In the genomic region with DNA sequence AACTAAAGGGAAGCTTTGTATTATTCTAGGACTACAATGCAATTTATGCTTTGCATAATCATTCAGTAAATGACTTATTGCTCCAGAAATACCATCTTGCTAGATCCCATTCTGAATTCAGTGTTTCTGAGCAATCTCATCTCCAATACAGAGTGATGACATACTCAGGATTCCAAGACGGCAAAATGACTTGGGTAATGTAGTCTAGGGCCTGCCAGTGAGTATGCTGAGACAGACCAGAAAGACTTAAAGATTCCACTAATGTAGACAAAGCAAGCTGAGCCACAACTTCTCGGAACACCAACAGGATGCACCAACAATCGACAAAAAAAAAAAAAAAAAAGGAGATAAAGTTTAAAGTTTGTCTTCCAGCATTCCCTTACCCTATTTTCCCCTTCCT, we compare ENCODE assay signal across 7 cellular contexts. TPM values are rescaled to one million over a fixed set of nuclear protein-coding genes. Genes with fewer than 3 reads are reported as not detected.
A peak's percentile ranks its signal among the peaks of the same experiment; 100 is the strongest.
DNase-seq lines count a peak whose midpoint lies in the region; ATAC-seq and TF ChIP-seq lines count a peak whose summit lies in the region.

No MANE protein-coding gene starts in this region.

- H3K4me1 ChIP-seq in psoas muscle: peaks cover 39% of the 10 kb centered on the region

- peak overlapping the region; percentile 87 for H3K27ac ChIP-seq in psoas muscle

- no peaks in the 10 kb centered on the region for H3K36me3 ChIP-seq in psoas muscle (ENCODE audit: insufficient read depth in 1 of 2, low read depth in 1 of 2)

- H3K27me3 ChIP-seq in psoas muscle (ENCODE audit: insufficient read depth in 3 of 3, low read length in 2 of 3): no peaks in the 10 kb centered on the region

- H3K27me3 Mint-ChIP-seq in T-helper 2 cell treated with Interferon-gamma antibody and Interleukin-4, amounts not matched to agents 5 μg/mL and 100 μg/mL, for 36 hours (ENCODE audit: low read depth): no peaks in the 10 kb centered on the region

- no peaks in the 10 kb centered on the region for H3K9me3 ChIP-seq in psoas muscle

- peaks cover 45% of the 10 kb centered on the region for H3K4me1 Mint-ChIP-seq in T-helper 2 cell treated with Interferon-gamma antibody and Interleukin-4, amounts not matched to agents 5 μg/mL and 100 μg/mL, for 36 hours (ENCODE audit: low read depth)

- H3K27ac Mint-ChIP-seq in T-helper 2 cell treated with Interferon-gamma antibody and Interleukin-4, amounts not matched to agents 5 μg/mL and 100 μg/mL, for 36 hours: peak overlapping the region; percentile 84

- no peaks in the 10 kb centered on the region for H3K9me3 Mint-ChIP-seq in T-helper 2 cell treated with Interferon-gamma antibody and Interleukin-4, amounts not matched to agents 5 μg/mL and 100 μg/mL, for 36 hours

- 33 to 41% (median 39%) methylated on average over 3 of the region's 3 CpGs for WGBS in psoas muscle, 3 donors

- DNase-seq in HCEC 1CT: peak; percentile 40
- DNase-seq in T-helper 2 cell treated with Interferon-gamma antibody and Interleukin-4, amounts not matched to agents 5 μg/mL and 100 μg/mL, for 36 hours (ENCODE audit: low spot score): no peak
- DNase-seq in fibroblast of pulmonary artery (ENCODE audit: low read depth): peak; percentile 83
- no peak for DNase-seq in psoas muscle
- no peak for DNase-seq in occipital lobe (lab: John Stamatoyannopoulos, UW)

- H3K4me3 Mint-ChIP-seq in T-helper 2 cell treated with Interferon-gamma antibody and Interleukin-4, amounts not matched to agents 5 μg/mL and 100 μg/mL, for 36 hours: peak overlapping the region; percentile 83

- H3K36me3 Mint-ChIP-seq in T-helper 2 cell treated with Interferon-gamma antibody and Interleukin-4, amounts not matched to agents 5 μg/mL and 100 μg/mL, for 36 hours (ENCODE audit: low read depth): peaks cover 18% of the 10 kb centered on the region

- TF ChIP-seq CTCF in fibroblast of pulmonary artery (IDR thresholded peaks at IDR 0.05; ENCODE audit: low read length, missing control alignments) (no peak), psoas muscle (IDR thresholded peaks at IDR 0.05) (no peak)

- H3K4me3 ChIP-seq in fibroblast of pulmonary artery (replicated peaks; ENCODE audit: low read depth, low read length) (peak overlapping the region; percentile 70), psoas muscle (peak overlapping the region; percentile 91)

- no peak for ATAC-seq in psoas muscle
- ATAC-seq in GM21529 (IDR thresholded peaks at IDR 0.05; ENCODE audit: unreplicated experiment): no peak
- no peak for ATAC-seq in GM21515 (IDR thresholded peaks at IDR 0.05; ENCODE audit: unreplicated experiment)

- intact Hi-C loops in psoas muscle (cut with DNase I): loop anchor here (5.0 to 10.0 kb wide), 4 partner anchors 40 to 272 kb away; partner anchors contain the start of gene CASP6 (in 2 of the 2)

RNA-seq across cellular contexts. Expression of gene SEC24B, which starts 0.9 kb away (rescaled TPM):
- total RNA-seq in psoas muscle (10 to 100 TPM; 30.3 to 34.8 (median 32.7) TPM), occipital lobe (31.8 TPM)
- 10 to 100 TPM; 14.6 to 24.9 (median 16.2) TPM for polyA plus RNA-seq in psoas muscle

Comparison
In these comparisons a context has a peak if more than half of its experiments do, and no peak if none do; other contexts are left out.
1. DNase-seq: peak in HCEC 1CT (single experiment) and fibroblast of pulmonary artery (single experiment); none in T-helper 2 cell treated with Interferon-gamma antibody and Interleukin-4, amounts not matched to agents 5 μg/mL and 100 μg/mL, for 36 hours (single experiment), psoas muscle (0 of 2) and occipital lobe (single experiment).